ENCODE assay signal across 8 cellular contexts in genomic region chr12:123364532-123365140, GRCh38. TPM values are rescaled to one million over a fixed set of nuclear protein-coding genes. Genes with fewer than 3 reads are reported as not detected.
A peak's percentile ranks its signal among the peaks of the same experiment; 100 is the strongest.
DNase-seq lines count a peak whose midpoint lies in the region; ATAC-seq and TF ChIP-seq lines count a peak whose summit lies in the region.

SBNO1 (minus strand) TSS chr12:123364847; CDS start chr12:123350441, 14,406 bp downstream.

- RAD21 ChIA-PET in HCT116 (lab: Charles Lee; ENCODE audit: low non-redundant PET in 1 of 2, low total read pairs in 2 of 2, uncharacterized antibody in 2 of 2, unreplicated experiment in 2 of 2), result interaction anchor here (0.9 to 1.4 kb wide), 3 partner anchors 19 to 218 kb away, joined by 3 to 8 read pairs (median 6); partner anchors contain the start of gene KMT5A (in 2 of the 2)

- TF ChIP-seq RAD21 in HCT116 (IDR thresholded peaks at IDR 0.05; ENCODE audit: low read depth), result no peak

- CTCF ChIA-PET in HCT116 (lab: Charles Lee), result interaction anchor here (1.0 to 1.8 kb wide), 7 partner anchors 8 to 114 kb away, joined by 3 to 27 read pairs (median 4); partner anchors contain the start of gene KMT5A

- H3K9me3 ChIP-seq in HCT116 (ENCODE audit: control insufficient read depth in 1 of 2, insufficient read depth in 1 of 2, low read depth in 1 of 2, low read length in 2 of 2), result no peaks in the 10 kb centered on the region
- no peaks in the 10 kb centered on the region for H3K9me3 ChIP-seq in transverse colon

- H3K9me2 ChIP-seq in HCT116 (ENCODE audit: insufficient read depth), result no peaks in the 10 kb centered on the region

- H3K4me1 ChIP-seq in HCT116 (ENCODE audit: control insufficient read depth in 1 of 2, insufficient read depth in 2 of 2, low read length in 2 of 2) (peaks cover 11 to 30% of the 10 kb centered on the region in 2 experiments; a peak in 3 of 4 replicates), transverse colon (peaks cover 4 to 33% (median 14%) of the 10 kb centered on the region in 4 donors)

- peak within 1 kb of the TSS; percentile 92 for H3K27ac ChIP-seq in HCT116 (ENCODE audit: low read depth, low read length)
- H3K27ac ChIP-seq in transverse colon, result peak within 1 kb of the TSS; percentile 93 to 98 (median 96)

- ATAC-seq in HCT116, result peak; percentile 69

- TF ChIP-seq CTCF in HCT116 (IDR thresholded peaks at IDR 0.05 in 2 of 3, conservative IDR thresholded peaks at IDR 0.05 in 1 of 3; ENCODE audit: borderline replicate concordance in 1 of 3, insufficient read depth in 1 of 3, low read depth in 2 of 3, low read length in 2 of 3) (no peak), transverse colon (IDR thresholded peaks at IDR 0.05) (no peak)

- H3K36me3 ChIP-seq in HCT116 (ENCODE audit: control insufficient read depth in 1 of 2, insufficient read depth in 2 of 2, low read length in 2 of 2) (no peaks in the 10 kb centered on the region), transverse colon (no peaks in the 10 kb centered on the region)

- H2AFZ ChIP-seq in HCT116 (ENCODE audit: low read depth, low read length, poor library complexity, severe bottlenecking), result peak within 1 kb of the TSS; percentile 89

- intact Hi-C loops in HCT116 (cut with micrococcal nuclease) (loop anchor here (1.0 to 2.0 kb wide), 2 partner anchors 19 to 218 kb away; no protein-coding TSS in a partner anchor), cardiac septum (cut with DNase I) (loop anchor here (2.0 to 5.0 kb wide), 3 partner anchors 18 to 218 kb away; partner anchors contain the start of gene TMED2), transverse colon (cut with DNase I; ENCODE audit: low total_unique reads) (loop anchor here (2.0 kb wide), 1 partner anchor 24 kb away; no protein-coding TSS in a partner anchor)

- H4K20me1 ChIP-seq in HCT116 (ENCODE audit: insufficient read depth), result peaks cover 13% of the 10 kb centered on the region; the same call in 1 of the 2 replicates

- POLR2A ChIA-PET in HCT116 (lab: Charles Lee), result interaction anchor here (0.7 to 2.0 kb wide), 9 partner anchors 9 to 195 kb away, joined by 3 to 35 read pairs (median 6); partner anchors contain the start of genes KMT5A, MPHOSPH9, MTRFR and SNRNP35

- WGBS in transverse colon (ENCODE audit: low coverage in 1 of 2), 2 donors, result 0 to 2% methylated on average over 4 to 33 of the region's 58 CpGs

- H3K9ac ChIP-seq in HCT116 (ENCODE audit: low read length), result peak within 1 kb of the TSS; percentile 98

- in situ Hi-C loops in transverse colon (cut with MboI; ENCODE audit: low pct_ligation_motif_present in 1 of 4, low pct_unique_long_range_greater_than_20kb in 1 of 4, low sequenced_read_pairs in 3 of 4), result loop anchor here in 1 of 4 donors (10.0 kb wide), 1 partner anchor 100 kb away; no protein-coding TSS in a partner anchor

- DNase-seq in ELF-1 (ENCODE audit: low read depth, low spot score), result peak; percentile 70
- DNase-seq in HCT116 (ENCODE audit: low read depth, low spot score), result peak; percentile 75
- peak; percentile 71 for DNase-seq in NCI-H1092 (lab: John Stamatoyannopoulos, UW)
- peak; percentile 41 for DNase-seq in SKM-1 (lab: John Stamatoyannopoulos, UW; ENCODE audit: unreplicated experiment)
- peak; percentile 79 for DNase-seq in activated naive CD8-positive, alpha-beta T cell treated with anti-CD3 and anti-CD28 coated beads, Interleukin-2, amount 50 U/mL, for 16 hours (ENCODE audit: low read depth, low spot score)
- DNase-seq in cardiac septum (ENCODE audit: low spot score), result peak; percentile 96
- DNase-seq in pons (ENCODE audit: low spot score), result peak; percentile 87
- DNase-seq in transverse colon, result peak; percentile 92

- H3K4me3 ChIP-seq in HCT116 (replicated peaks in 1 of 2; ENCODE audit: low read depth in 1 of 2, low read length in 2 of 2) (peak within 1 kb of the TSS; percentile 87 to 96), transverse colon (peak within 1 kb of the TSS; percentile 81 to 87 (median 83))

- no peak for TF ChIP-seq EP300 in transverse colon (IDR thresholded peaks at IDR 0.05; ENCODE audit: low read depth)

- peaks cover 50% of the 10 kb centered on the region for H3K79me2 ChIP-seq in HCT116 (ENCODE audit: insufficient read depth, low read length)

- TF ChIP-seq POLR2A in HCT116 (IDR thresholded peaks at IDR 0.05; ENCODE audit: borderline replicate concordance, extremely low read depth, insufficient read depth, insufficient read length) (no peak), transverse colon (IDR thresholded peaks at IDR 0.05) (peak; percentile 69)

- H3K4me2 ChIP-seq in HCT116 (ENCODE audit: low read length), result peak within 1 kb of the TSS; percentile 98

- BruUV-seq in HCT116 (replicated peaks; lab: Mats Ljungman, UMichigan), result no TSS peak

- H3K27me3 ChIP-seq in HCT116 (ENCODE audit: insufficient read depth, low read length) (no peaks in the 10 kb centered on the region), transverse colon (no peaks in the 10 kb centered on the region)

TF ChIP-seq in HCT116, 20 proteins besides CTCF, POLR2A, EP300 and RAD21:
- TF ChIP-seq, protein P1, sequence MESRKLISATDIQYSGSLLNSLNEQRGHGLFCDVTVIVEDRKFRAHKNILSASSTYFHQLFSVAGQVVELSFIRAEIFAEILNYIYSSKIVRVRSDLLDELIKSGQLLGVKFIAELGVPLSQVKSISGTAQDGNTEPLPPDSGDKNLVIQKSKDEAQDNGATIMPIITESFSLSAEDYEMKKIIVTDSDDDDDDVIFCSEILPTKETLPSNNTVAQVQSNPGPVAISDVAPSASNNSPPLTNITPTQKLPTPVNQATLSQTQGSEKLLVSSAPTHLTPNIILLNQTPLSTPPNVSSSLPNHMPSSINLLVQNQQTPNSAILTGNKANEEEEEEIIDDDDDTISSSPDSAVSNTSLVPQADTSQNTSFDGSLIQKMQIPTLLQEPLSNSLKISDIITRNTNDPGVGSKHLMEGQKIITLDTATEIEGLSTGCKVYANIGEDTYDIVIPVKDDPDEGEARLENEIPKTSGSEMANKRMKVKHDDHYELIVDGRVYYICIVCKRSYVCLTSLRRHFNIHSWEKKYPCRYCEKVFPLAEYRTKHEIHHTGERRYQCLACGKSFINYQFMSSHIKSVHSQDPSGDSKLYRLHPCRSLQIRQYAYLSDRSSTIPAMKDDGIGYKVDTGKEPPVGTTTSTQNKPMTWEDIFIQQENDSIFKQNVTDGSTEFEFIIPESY (IDR thresholded peaks at IDR 0.05; ENCODE audit: extremely low read depth, insufficient replicate concordance, low read length), result no peak
- TF ChIP-seq YY1 (IDR thresholded peaks at IDR 0.05; ENCODE audit: extremely low read depth, insufficient replicate concordance, low read depth, low read length), result peak; percentile 96
- peak; percentile 74 for TF ChIP-seq SIN3A (IDR thresholded peaks at IDR 0.05; ENCODE audit: low read depth)
- TF ChIP-seq TCF7L2 (IDR thresholded peaks at IDR 0.05; ENCODE audit: borderline replicate concordance, extremely low read depth, insufficient read depth, insufficient read length), result no peak
- no peak for TF ChIP-seq ATF3 (IDR thresholded peaks at IDR 0.05)
- TF ChIP-seq MAX (IDR thresholded peaks at IDR 0.05), result peak; percentile 47; the same call in 1 of the 2 replicates
- TF ChIP-seq EZH2phosphoT487 (IDR thresholded peaks at IDR 0.05; ENCODE audit: borderline replicate concordance), result no peak
- TF ChIP-seq EGR1 (IDR thresholded peaks at IDR 0.05; ENCODE audit: low read depth), result peak; percentile 47; the same call in 1 of the 2 replicates
- peak; percentile 89 for TF ChIP-seq POLR2AphosphoS5 (IDR thresholded peaks at IDR 0.05; ENCODE audit: low read depth, low read length)
TF ChIP-seq in HCT116: peak in this region for 5.

RNA-seq across cellular contexts. Expression of gene SBNO1, which starts in this region (rescaled TPM):
- 43.8 TPM for total RNA-seq in HCT116 (2021; ENCODE audit: unreplicated experiment)
- 10.0 and 10.2 TPM in 2 replicates for polyA plus RNA-seq in HCT116 (2012)
- 25.3 TPM for total RNA-seq in cardiac septum
- 10 to 100 TPM; 14.6 to 26.9 (median 23.8) TPM for total RNA-seq in transverse colon

Comparison
In these comparisons a context has a peak if more than half of its experiments do, and no peak if none do; other contexts are left out.
1. Peak in every context shown above with its lines: DNase-seq, ATAC-seq, H3K4me3 ChIP-seq and H3K27ac ChIP-seq.
2. DNase-seq: peak in every context shown above with its lines; median percentile 96 in cardiac septum; 92 in transverse colon; 87 in pons; 79 in activated naive CD8-positive, alpha-beta T cell treated with anti-CD3 and anti-CD28 coated beads, Interleukin-2, amount 50 U/mL, for 16 hours; 75 in HCT116; 71 in NCI-H1092; 70 in ELF-1; 41 in SKM-1.